17 cellular contexts compared by ENCODE assay signal in genomic region chr4:24598025-24598424, GRCh38. TPM values are rescaled to one million over a fixed set of nuclear protein-coding genes. Genes with fewer than 3 reads are reported as not detected.
A peak's percentile ranks its signal among the peaks of the same experiment; 100 is the strongest.
DNase-seq lines count a peak whose midpoint lies in the region; ATAC-seq, FAIRE-seq and TF ChIP-seq lines count a peak whose summit lies in the region.
"Had no signal": no experiment of that assay in that cellular context is flagged by ENCODE, and none has a peak within 500 bp of the region (broad histone marks: within the 10 kb centered on the region; RNA-seq: fewer than 3 reads in every experiment).

No MANE protein-coding gene starts in this region.

- H3K4me3 ChIP-seq in HepG2 (replicated peaks in 1 of 3; ENCODE audit: insufficient read depth in 1 of 3, low read depth in 2 of 3, low read length in 3 of 3) (no peak overlapping the region), upper lobe of left lung (no peak overlapping the region)
- H3K4me3 ChIP-seq: coronary artery, MG63, right atrium auricular region had no signal

- peak overlapping the region; percentile 46 for H3K4me2 ChIP-seq in HepG2 (ENCODE audit: low read depth, low read length)

- H3K27me3 Mint-ChIP-seq in chondrocyte (ENCODE audit: low read depth): no peaks in the 10 kb centered on the region
- peaks cover 0 to 21% of the 10 kb centered on the region in 2 donors for H3K27me3 Mint-ChIP-seq in stimulated activated naive B cell treated with anti-CD40 and anti-IgM and Interleukin-4, amounts not matched to agents 10 μg/mL and 1 μg/mL and 100 μg/mL, for 72 hours

- H3K4me1 Mint-ChIP-seq in chondrocyte (ENCODE audit: low read depth): peaks cover 34% of the 10 kb centered on the region
- no peaks in the 10 kb centered on the region for H3K4me1 Mint-ChIP-seq in stimulated activated naive B cell treated with anti-CD40 and anti-IgM and Interleukin-4, amounts not matched to agents 10 μg/mL and 1 μg/mL and 100 μg/mL, for 72 hours
- H3K4me1 Mint-ChIP-seq: CD4-positive, CD25-positive, alpha-beta regulatory T cell had no signal

- H4K20me1 ChIP-seq in HepG2 (ENCODE audit: insufficient read depth, low read length): no peaks in the 10 kb centered on the region

- H3K27me3 ChIP-seq in HepG2 (ENCODE audit: control insufficient read depth in 1 of 2, insufficient read depth in 2 of 2, low read length in 2 of 2) (no peaks in the 10 kb centered on the region), upper lobe of left lung (no peaks in the 10 kb centered on the region)
- H3K27me3 ChIP-seq: MG63, right atrium auricular region had no signal

- TF ChIP-seq RAD21 in HepG2 (CRISPR knock-in tag; IDR thresholded peaks at IDR 0.05): no peak

- BruUV-seq in HepG2 (replicated peaks; lab: Mats Ljungman, UMichigan): no TSS peak

- no peak for FAIRE-seq in HepG2 (lab: Jason Lieb, UNC)
- FAIRE-seq: GM18507, H1 had no signal

- 8% methylated on average over 8 of the region's 8 CpGs for WGBS in HepG2 (ENCODE audit: low lambda C conversion rate)
- WGBS in upper lobe of left lung, 2 donors: 67 to 77% methylated on average over 8 of the region's 8 CpGs

- no peak for TF ChIP-seq POLR2A in HepG2 (IDR thresholded peaks at IDR 0.05; ENCODE audit: insufficient read depth in 1 of 2, low read depth in 2 of 2, low read length in 2 of 2)
- peak in 1 of 4 donors; percentile 13 for TF ChIP-seq POLR2A in upper lobe of left lung (IDR thresholded peaks at IDR 0.05)

- no peaks in the 10 kb centered on the region for H3K9me3 ChIP-seq in HepG2 (ENCODE audit: low read length)
- no peaks in the 10 kb centered on the region for H3K9me3 ChIP-seq in upper lobe of left lung
- H3K9me3 ChIP-seq: MG63, right atrium auricular region had no signal

- TF ChIP-seq EP300 in HepG2 (IDR thresholded peaks at IDR 0.05; ENCODE audit: low read depth in 2 of 2, low read length in 2 of 2) (no peak), HepG2 (CRISPR knock-in tag; IDR thresholded peaks at IDR 0.05; ENCODE audit: borderline replicate concordance) (no peak), upper lobe of left lung (IDR thresholded peaks at IDR 0.05) (peak in 1 of 4 donors; percentile 38)

- H3K4me3 Mint-ChIP-seq in chondrocyte (ENCODE audit: unreplicated experiment): no peak overlapping the region
- H3K4me3 Mint-ChIP-seq in stimulated activated naive B cell treated with anti-CD40 and anti-IgM and Interleukin-4, amounts not matched to agents 10 μg/mL and 1 μg/mL and 100 μg/mL, for 72 hours: no peak overlapping the region
- H3K4me3 Mint-ChIP-seq: CD4-positive, CD25-positive, alpha-beta regulatory T cell; naive thymus-derived CD4-positive, alpha-beta T cell had no signal

- no peaks in the 10 kb centered on the region for H3K79me2 ChIP-seq in HepG2 (ENCODE audit: insufficient read depth, low read length)

- intact Hi-C loops in HepG2 (cut with micrococcal nuclease; ENCODE audit: unreplicated experiment): no loop called here

- peak overlapping the region; percentile 89 for H3K27ac Mint-ChIP-seq in chondrocyte (ENCODE audit: unreplicated experiment)
- H3K27ac Mint-ChIP-seq in stimulated activated naive B cell treated with anti-CD40 and anti-IgM and Interleukin-4, amounts not matched to agents 10 μg/mL and 1 μg/mL and 100 μg/mL, for 72 hours: no peak overlapping the region
- H3K27ac Mint-ChIP-seq: CD4-positive, CD25-positive, alpha-beta regulatory T cell had no signal

- in situ Hi-C loops in HepG2 (cut with HindIII; ENCODE audit: extremely low pct_ligation_motif_present, low pct_unique_long_range_greater_than_20kb): loop anchor here (25.0 kb wide), 1 partner anchor 711 kb away; the partner anchor contains the start of gene PPARGC1A

- no peak overlapping the region for H3K27ac ChIP-seq in HepG2 (ENCODE audit: extremely low read length, insufficient read depth, low read length)
- peak overlapping the region; percentile 69 to 78 (median 76) for H3K27ac ChIP-seq in upper lobe of left lung
- H3K27ac ChIP-seq: coronary artery, right atrium auricular region had no signal

- ATAC-seq in HepG2 (peak; percentile 44), upper lobe of left lung (ENCODE audit: low FRiP score in 2 of 2) (peak; percentile 75 to 93), GM21528 (IDR thresholded peaks at IDR 0.05; ENCODE audit: low FRiP score, unreplicated experiment) (no peak)
- no peak for ATAC-seq in stimulated activated naive B cell treated with anti-CD40 and anti-IgM and Interleukin-4, amounts not matched to agents 10 μg/mL and 1 μg/mL and 100 μg/mL, for 72 hours (replicated peaks)
- ATAC-seq: naive thymus-derived CD4-positive, alpha-beta T cell had no signal

- TF ChIP-seq CTCF in chondrocyte (IDR thresholded peaks at IDR 0.05): no peak
- no peak for TF ChIP-seq CTCF in HepG2 (CRISPR knock-in tag; IDR thresholded peaks at IDR 0.05)
- no peak for TF ChIP-seq CTCF in upper lobe of left lung (IDR thresholded peaks at IDR 0.05)

- H3K4me1 ChIP-seq in HepG2 (ENCODE audit: insufficient read depth, low read length) (peaks cover 47% of the 10 kb centered on the region), upper lobe of left lung (peaks cover 0 to 6% (median 0%) of the 10 kb centered on the region in 4 donors)
- H3K4me1 ChIP-seq: right atrium auricular region had no signal

- peak overlapping the region; percentile 31; the same call in 1 of the 2 replicates for H3K9ac ChIP-seq in HepG2 (ENCODE audit: insufficient read depth, low read depth, low read length)

- H3K36me3 Mint-ChIP-seq in chondrocyte (ENCODE audit: low read depth): no peaks in the 10 kb centered on the region
- H3K36me3 Mint-ChIP-seq in stimulated activated naive B cell treated with anti-CD40 and anti-IgM and Interleukin-4, amounts not matched to agents 10 μg/mL and 1 μg/mL and 100 μg/mL, for 72 hours: no peaks in the 10 kb centered on the region
- H3K36me3 Mint-ChIP-seq: CD4-positive, CD25-positive, alpha-beta regulatory T cell had no signal

- POLR2A ChIA-PET in HepG2 (lab: Yijun Ruan, JAX): interaction anchor here (1.0 kb wide), 1 partner anchor 14 kb away, joined by 3 read pairs; the partner anchor contains the start of gene DHX15

- peaks cover 8% of the 10 kb centered on the region for H3K9me3 Mint-ChIP-seq in chondrocyte (ENCODE audit: low read depth)
- H3K9me3 Mint-ChIP-seq in stimulated activated naive B cell treated with anti-CD40 and anti-IgM and Interleukin-4, amounts not matched to agents 10 μg/mL and 1 μg/mL and 100 μg/mL, for 72 hours: peaks cover 0 to 8% of the 10 kb centered on the region in 2 donors

- H3K36me3 ChIP-seq in HepG2 (replicated peaks in 1 of 2; ENCODE audit: control insufficient read depth in 1 of 2, insufficient read depth in 2 of 2, low read length in 2 of 2): no peaks in the 10 kb centered on the region; a peak in 1 of 5 replicates
- H3K36me3 ChIP-seq in upper lobe of left lung: no peaks in the 10 kb centered on the region
- H3K36me3 ChIP-seq: MG63, right atrium auricular region had no signal

- peak; percentile 88 for DNase-seq in LoVo (ENCODE audit: low spot score)
- no peak for DNase-seq in chondrocyte (ENCODE audit: low spot score)
- peak; percentile 60 for DNase-seq in HepG2 (ENCODE audit: low spot score)
- DNase-seq in upper lobe of left lung: peak in 1 of 2 donors; percentile 80
- DNase-seq in stimulated activated naive B cell treated with anti-CD40 and anti-IgM and Interleukin-4, amounts not matched to agents 10 μg/mL and 1 μg/mL and 100 μg/mL, for 72 hours: no peak
- no peak for DNase-seq in activated CD4-positive, CD25-positive, alpha-beta regulatory T cell treated with anti-CD3 and anti-CD28 coated beads, Interleukin-2, amount 50 U/mL, for 72 hours
- DNase-seq: activated CD4-positive, alpha-beta T cell treated with anti-CD3 and anti-CD28 coated beads for 1 hour; CD4-positive, CD25-positive, alpha-beta regulatory T cell; MG63; naive thymus-derived CD4-positive, alpha-beta T cell; stimulated activated CD4-positive, alpha-beta T cell treated with anti-CD3 and anti-CD28 coated beads, Interleukin-4, amount 100 ng/mL, for 4 hours; stimulated activated naive CD4-positive, alpha-beta T cell treated with Interleukin-2 at 50 U/mL for 16 hours had no signal

- H2AFZ ChIP-seq in HepG2 (ENCODE audit: low read length): no peak overlapping the region

- CTCF ChIA-PET in HepG2 (lab: Yijun Ruan, JAX; ENCODE audit: low intra/inter-chr PET ratio, low total read pairs): no interaction called here

TF ChIP-seq in HepG2, 621 proteins besides CTCF, POLR2A, EP300 and RAD21 (continues in another document):
- TF ChIP-seq, protein P1, sequence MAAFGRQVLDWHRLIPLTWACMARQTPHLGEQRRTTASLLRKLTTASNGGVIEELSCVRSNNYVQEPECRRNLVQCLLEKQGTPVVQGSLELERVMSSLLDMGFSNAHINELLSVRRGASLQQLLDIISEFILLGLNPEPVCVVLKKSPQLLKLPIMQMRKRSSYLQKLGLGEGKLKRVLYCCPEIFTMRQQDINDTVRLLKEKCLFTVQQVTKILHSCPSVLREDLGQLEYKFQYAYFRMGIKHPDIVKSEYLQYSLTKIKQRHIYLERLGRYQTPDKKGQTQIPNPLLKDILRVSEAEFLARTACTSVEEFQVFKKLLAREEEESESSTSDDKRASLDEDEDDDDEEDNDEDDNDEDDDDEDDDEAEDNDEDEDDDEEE (CRISPR knock-in tag; IDR thresholded peaks at IDR 0.05): no peak
- TF ChIP-seq MEIS2 (CRISPR knock-in tag; IDR thresholded peaks at IDR 0.05): no peak

RNA-seq across cellular contexts. Expression of gene DHX15, which starts 13.7 kb away (rescaled TPM):
- 77.4 to 91.6 TPM (median 79.1 TPM) in 3 replicates for total RNA-seq in chondrocyte
- 165 and 198 TPM in 2 replicates for total RNA-seq in HepG2 (2016; rRNA removed; fragmentation: Illumina TruSeq; extraction: Trizol)
- total RNA-seq in HepG2 (2016; cell fraction: cytosol; rRNA removed; fragmentation: Illumina TruSeq; extraction: Trizol; ENCODE audit: low read depth): 19.0 and 24.6 TPM in 2 replicates
- 159 and 207 TPM in 2 replicates for total RNA-seq in HepG2 (2016; cell fraction: insoluble cytoplasmic fraction; rRNA removed; fragmentation: Illumina TruSeq; extraction: Trizol)
- 50.2 and 58.7 TPM in 2 replicates for total RNA-seq in HepG2 (2016; cell fraction: membrane; rRNA removed; fragmentation: Illumina TruSeq; extraction: Trizol)
- total RNA-seq in HepG2 (2016; cell fraction: nucleus; rRNA removed; fragmentation: Illumina TruSeq; extraction: Trizol): 250 and 254 TPM in 2 replicates
- 77.2 and 92.9 TPM in 2 replicates for polyA plus RNA-seq in HepG2 (2011; rRNA removed)
- 33.7 and 45.6 TPM in 2 replicates for polyA plus RNA-seq in HepG2 (2011; cell fraction: cytosol; rRNA removed)
- polyA plus RNA-seq in HepG2 (2011; cell fraction: nucleus; rRNA removed): 115 and 138 TPM in 2 replicates
- 79.8 and 86.1 TPM in 2 replicates for polyA plus RNA-seq in HepG2 (2012)
- 9.6 and 13.3 TPM in 2 replicates for polyA plus RNA-seq in HepG2 (2016; cell fraction: cytosol; fragmentation: Illumina TruSeq; extraction: Trizol; ENCODE audit: low read depth)
- 153 and 171 TPM in 2 replicates for polyA plus RNA-seq in HepG2 (2016; cell fraction: insoluble cytoplasmic fraction; fragmentation: Illumina TruSeq; extraction: Trizol; ENCODE audit: low read depth)
- 31.8 and 34.9 TPM in 2 replicates for polyA plus RNA-seq in HepG2 (2016; cell fraction: membrane; fragmentation: Illumina TruSeq; extraction: Trizol; ENCODE audit: low read depth)
- polyA plus RNA-seq in HepG2 (2016; cell fraction: nucleus; fragmentation: Illumina TruSeq; extraction: Trizol; ENCODE audit: insufficient read depth, low read depth): 187 and 190 TPM in 2 replicates
- 100 and 159 TPM in 2 replicates for polyA minus RNA-seq in HepG2 (2011; rRNA and poly(A)+ RNA removed; ENCODE audit: low replicate concordance)
- polyA minus RNA-seq in HepG2 (2011; cell fraction: cytosol; rRNA and poly(A)+ RNA removed): 55.3 and 55.4 TPM in 2 replicates
- 424 and 461 TPM in 2 replicates for polyA minus RNA-seq in HepG2 (2011; cell fraction: nucleus; rRNA and poly(A)+ RNA removed)
- total RNA-seq in upper lobe of left lung: 100 to 1,000 TPM in 3 of 6 donors, 10 to 100 TPM in 3; 83.8 to 201 (median 107) TPM

Comparison
In these comparisons a context has a peak if more than half of its experiments do, and no peak if none do; other contexts are left out.
1. DNase-seq: peak in LoVo (single experiment) and HepG2 (single experiment); none in chondrocyte (single experiment), stimulated activated naive B cell treated with anti-CD40 and anti-IgM and Interleukin-4, amounts not matched to agents 10 μg/mL and 1 μg/mL and 100 μg/mL, for 72 hours (single experiment) and activated CD4-positive, CD25-positive, alpha-beta regulatory T cell treated with anti-CD3 and anti-CD28 coated beads, Interleukin-2, amount 50 U/mL, for 72 hours (single experiment).
2. ATAC-seq: peak in HepG2 (single experiment) and upper lobe of left lung (2 of 2); none in GM21528 (single experiment) and stimulated activated naive B cell treated with anti-CD40 and anti-IgM and Interleukin-4, amounts not matched to agents 10 μg/mL and 1 μg/mL and 100 μg/mL, for 72 hours (0 of 2).